In the genomic region with DNA sequence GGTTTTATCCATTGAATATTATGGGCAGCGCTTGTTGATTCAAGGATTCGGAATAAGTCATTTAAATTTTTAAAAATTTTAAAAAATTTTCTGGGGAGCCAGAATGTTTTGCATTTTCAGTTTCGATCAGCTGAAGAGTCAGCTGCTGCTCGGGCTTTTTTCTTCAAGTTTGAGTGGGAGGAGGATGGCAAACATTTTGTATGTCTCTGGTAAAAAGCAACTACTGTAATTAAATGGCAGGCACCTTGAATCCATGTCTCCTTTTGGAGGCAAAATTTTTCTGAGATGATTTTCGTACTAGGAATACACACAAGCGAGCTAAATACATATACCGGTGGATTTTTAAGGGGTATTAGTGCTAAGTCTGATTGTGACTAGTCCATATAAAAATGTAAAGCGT, we compare ENCODE assay signal across 8 cellular contexts. TPM values are rescaled to one million over a fixed set of nuclear protein-coding genes. Genes with fewer than 3 reads are reported as not detected.
DNase-seq lines count a peak whose midpoint lies in the region; ATAC-seq and TF ChIP-seq lines count a peak whose summit lies in the region.

No MANE protein-coding gene starts in this region.

- H3K27me3 ChIP-seq in endodermal cell (ENCODE audit: control insufficient read depth, insufficient read depth, low read length, poor library complexity, severe bottlenecking): no peaks in the 10 kb centered on the region

- H3K4me1 ChIP-seq in endodermal cell (ENCODE audit: control insufficient read depth, insufficient read depth, low read length): peaks cover 3% of the 10 kb centered on the region

- H3K9me3 ChIP-seq in endodermal cell (ENCODE audit: control insufficient read depth, low read length): no peaks in the 10 kb centered on the region

- CTCF ChIA-PET in AG04449 (lab: Yijun Ruan, JAX): interaction anchor here (1.9 to 3.4 kb wide), 3 partner anchors 12 to 890 kb away, joined by 6 to 13 read pairs (median 7); no protein-coding TSS in a partner anchor

- peaks cover 20% of the 10 kb centered on the region for H3K36me3 ChIP-seq in endodermal cell (ENCODE audit: control insufficient read depth, insufficient read depth, low read length)

- TF ChIP-seq CTCF in AG04449 (IDR thresholded peaks at IDR 0.05; ENCODE audit: insufficient read depth, low read length, missing control alignments): no peak
- no peak for TF ChIP-seq CTCF in endodermal cell (conservative IDR thresholded peaks at IDR 0.05)
- TF ChIP-seq CTCF in nephron progenitor cell (IDR thresholded peaks at IDR 0.05): no peak

- DNase-seq in AG04449 (ENCODE audit: low read depth, low spot score) (no peak), SW480 (ENCODE audit: low spot score) (peak; percentile 17), endodermal cell (no peak), nephron progenitor cell (no peak), NCI-H2081 (lab: John Stamatoyannopoulos, UW) (no peak), amniotic stem cell (lab: John Stamatoyannopoulos, UW) (no peak)

- ATAC-seq in GM18519 (IDR thresholded peaks at IDR 0.05; ENCODE audit: low FRiP score, unreplicated experiment): peak; percentile 25
- ATAC-seq in HG03097 (IDR thresholded peaks at IDR 0.05; ENCODE audit: low FRiP score, unreplicated experiment): peak; percentile 19

- POLR2A ChIA-PET in AG04449 (lab: Yijun Ruan, JAX): interaction anchor here (1.7 kb wide), 1 partner anchor 11 kb away, joined by 5 read pairs; no protein-coding TSS in a partner anchor

- no peaks in the 10 kb centered on the region for H3K9me3 Mint-ChIP-seq in endodermal cell
- no peaks in the 10 kb centered on the region for H3K9me3 Mint-ChIP-seq in nephron progenitor cell

- H3K36me3 Mint-ChIP-seq in endodermal cell (ENCODE audit: low read depth) (peaks cover 18% of the 10 kb centered on the region), nephron progenitor cell (ENCODE audit: low read depth) (peaks cover 31% of the 10 kb centered on the region)

- H3K4me3 ChIP-seq in AG04449 (ENCODE audit: low read depth, low read length): peak overlapping the region; percentile 95
- H3K4me3 ChIP-seq in endodermal cell (ENCODE audit: low read length): peak overlapping the region; percentile 95

- H3K27ac ChIP-seq in endodermal cell (ENCODE audit: low read depth, low read length): peak overlapping the region; percentile 89

- peak overlapping the region; percentile 98 for H3K27ac Mint-ChIP-seq in endodermal cell
- peak overlapping the region; percentile 99 for H3K27ac Mint-ChIP-seq in nephron progenitor cell

- H3K4me3 Mint-ChIP-seq in endodermal cell: peak overlapping the region; percentile 93
- H3K4me3 Mint-ChIP-seq in nephron progenitor cell: peak overlapping the region; percentile 97

- H3K27me3 Mint-ChIP-seq in endodermal cell (ENCODE audit: insufficient read depth): no peaks in the 10 kb centered on the region
- H3K27me3 Mint-ChIP-seq in nephron progenitor cell (ENCODE audit: low read depth, poor library complexity): peaks cover 4% of the 10 kb centered on the region

- peak overlapping the region; percentile 77 for H3K9ac ChIP-seq in endodermal cell (ENCODE audit: extremely low read depth, low read length, poor library complexity, severe bottlenecking)

- 0 to 2% methylated on average over 4 to 8 of the region's 8 CpGs for WGBS in endodermal cell (ENCODE audit: insufficient coverage in 1 of 2, insufficient read length in 1 of 2), 2 experiments

- H3K4me1 Mint-ChIP-seq in endodermal cell: peaks cover 26% of the 10 kb centered on the region
- H3K4me1 Mint-ChIP-seq in nephron progenitor cell: peaks cover 41% of the 10 kb centered on the region

RNA-seq across cellular contexts. Expression of gene C3orf38, which starts 0.6 kb away (rescaled TPM):
- total RNA-seq in endodermal cell: 10 to 100 TPM; 35.9 to 37.9 TPM
- 34.3 TPM for polyA plus RNA-seq in endodermal cell (2013, experiment 1 of 2)
- 29.4 TPM for polyA plus RNA-seq in endodermal cell (2013, experiment 2 of 2)
